Comparison of ENCODE assay signal across 8 cellular contexts in the genomic region with DNA sequence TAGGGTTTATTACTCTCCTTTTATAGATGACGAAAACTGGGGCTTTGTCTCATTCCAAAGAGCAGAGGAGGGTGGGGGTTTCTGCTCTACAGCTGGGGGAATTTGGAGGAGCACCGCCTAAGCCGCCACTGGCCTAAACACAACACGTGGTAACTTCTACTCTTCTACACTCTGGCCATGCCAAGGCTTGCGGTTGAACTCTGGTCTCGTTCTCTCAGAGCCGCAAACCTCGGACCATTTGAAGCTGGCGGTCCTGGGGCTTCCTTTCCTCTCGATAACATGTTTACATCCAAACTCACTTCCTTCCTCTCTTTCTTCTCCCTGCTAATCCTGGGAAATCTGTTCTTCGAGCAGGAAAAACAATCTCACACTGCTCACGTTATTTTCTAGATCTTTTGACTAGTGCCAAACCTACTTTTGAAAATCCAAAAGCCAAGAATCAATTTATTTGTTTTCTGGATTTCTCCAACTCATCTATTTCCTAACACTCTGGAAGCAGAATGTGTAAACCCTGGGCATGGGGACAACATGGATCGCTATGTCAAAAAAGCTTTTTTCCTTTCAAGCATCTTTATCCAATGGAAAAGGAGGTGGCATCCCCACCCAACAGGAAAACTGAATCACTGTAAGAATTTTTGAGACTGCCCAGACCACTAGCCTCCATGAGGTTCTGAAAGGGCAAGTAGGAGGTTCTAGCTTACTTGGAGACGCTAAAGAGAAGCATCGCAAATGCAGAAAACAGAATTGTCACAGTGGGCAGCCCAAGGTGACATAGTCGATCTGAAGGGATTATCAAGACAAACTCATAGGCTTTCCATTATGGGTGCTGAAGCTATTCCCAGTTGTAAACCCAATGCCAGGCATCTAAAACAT. TPM values are rescaled to one million over a fixed set of nuclear protein-coding genes. Genes with fewer than 3 reads are reported as not detected.
A peak's percentile ranks its signal among the peaks of the same experiment; 100 is the strongest.
DNase-seq lines count a peak whose midpoint lies in the region; ATAC-seq and TF ChIP-seq lines count a peak whose summit lies in the region.

No MANE protein-coding gene starts in this region.

- TF ChIP-seq CTCF in GM06990 (IDR thresholded peaks at IDR 0.05; ENCODE audit: insufficient read depth, low read length, poor library complexity, severe bottlenecking) (no peak), RWPE2 (IDR thresholded peaks at IDR 0.05; ENCODE audit: poor library complexity, severe bottlenecking) (no peak), tibial nerve (IDR thresholded peaks at IDR 0.05) (no peak)

- peak; percentile 14 for ATAC-seq in HG03442 (IDR thresholded peaks at IDR 0.05; ENCODE audit: unreplicated experiment)
- ATAC-seq in RWPE2 (ENCODE audit: low read depth): no peak

- TF ChIP-seq POLR2A in tibial nerve (IDR thresholded peaks at IDR 0.05): peak; percentile 5 to 55

- peak overlapping the region; percentile 58 for H3K27ac ChIP-seq in RWPE2 (ENCODE audit: poor library complexity, severe bottlenecking)
- peak overlapping the region; percentile 93 to 99 (median 96) for H3K27ac ChIP-seq in tibial nerve

- H3K36me3 ChIP-seq in GM06990 (ENCODE audit: control insufficient read depth, insufficient read depth, low read length) (no peaks in the 10 kb centered on the region), RWPE2 (ENCODE audit: low read depth) (no peaks in the 10 kb centered on the region), tibial nerve (no peaks in the 10 kb centered on the region)

- whole genome bisulfite sequencing in tibial nerve, 2 donors: 18 to 20% methylated on average over 16 of the region's 16 CpGs

- H3K4me1 ChIP-seq in RWPE2 (ENCODE audit: insufficient read depth, poor library complexity, severe bottlenecking) (peaks cover 15% of the 10 kb centered on the region), tibial nerve (peaks cover 0 to 52% (median 33%) of the 10 kb centered on the region in 4 donors)

- H3K4me3 ChIP-seq in GM06990 (replicated peaks; ENCODE audit: low read depth, low read length) (no peak overlapping the region), RWPE2 (ENCODE audit: severe bottlenecking) (peak overlapping the region; percentile 59), tibial nerve (peak overlapping the region; percentile 26 to 62 (median 54))

- DNase-seq in GM06990 (ENCODE audit: extremely low read depth, insufficient read length) (peak; percentile 58), RWPE2 (ENCODE audit: low spot score) (no peak), head of caudate nucleus (peak; percentile 40 to 85 (median 70)), posterior cingulate gyrus (peak in 8 of 10 donors; percentile 19 to 93 (median 47)), tibial nerve (ENCODE audit: low spot score in 2 of 2) (peak; percentile 81 to 91), epidermal melanocyte (ENCODE audit: insufficient read length, low spot score) (no peak)
- DNase-seq in activated naive CD4-positive, alpha-beta T cell (lab: John Stamatoyannopoulos, UW): peak; percentile 10 to 55 (median 32)

- H3K9me3 ChIP-seq in RWPE2 (ENCODE audit: severe bottlenecking) (no peaks in the 10 kb centered on the region), tibial nerve (no peaks in the 10 kb centered on the region)

- TF ChIP-seq EP300 in tibial nerve (IDR thresholded peaks at IDR 0.05): peak in 1 of 2 donors; percentile 80

- no peaks in the 10 kb centered on the region for H3K27me3 ChIP-seq in GM06990 (replicated peaks; ENCODE audit: control insufficient read depth, insufficient read depth, low read length)
- H3K27me3 ChIP-seq in RWPE2 (ENCODE audit: insufficient read depth, poor library complexity, severe bottlenecking): no peaks in the 10 kb centered on the region
- no peaks in the 10 kb centered on the region for H3K27me3 ChIP-seq in tibial nerve

- intact Hi-C loops in head of caudate nucleus (cut with DNase I): no loop called here
- intact Hi-C loops in posterior cingulate gyrus (cut with DNase I): no loop called here

RNA-seq across cellular contexts. Expression of a gene that starts 13.6 kb away (rescaled TPM):
- total RNA-seq in tibial nerve: 10 to 100 TPM; 42.8 to 90.8 (median 50.3) TPM

RNA-seq across cellular contexts. Expression of a gene that starts 30.2 kb away (rescaled TPM):
- not detected for total RNA-seq in tibial nerve

Comparison
In these comparisons a context has a peak if more than half of its experiments do, and no peak if none do; other contexts are left out.
1. DNase-seq: peak in GM06990 (single experiment), activated naive CD4-positive, alpha-beta T cell (4 of 4), head of caudate nucleus (42 of 42), posterior cingulate gyrus (8 of 10) and tibial nerve (2 of 2); none in RWPE2 (single experiment) and epidermal melanocyte (single experiment).